ENCODE assay signal across 28 cellular contexts in genomic region chr6:8187209-8187608, GRCh38.
"Had no signal": no experiment of that assay in that cellular context is flagged by ENCODE, and none has a peak within 500 bp of the region (broad histone marks: within the 10 kb centered on the region; RNA-seq: fewer than 3 reads in every experiment).

No MANE protein-coding gene starts in this region.

- H3K27me3 ChIP-seq: neural progenitor cell, ovary, testis, tibial artery, transverse colon, upper lobe of right lung, uterus had no signal

- H3K79me2 ChIP-seq: parathyroid adenoma had no signal

- H3K36me3 ChIP-seq: neural progenitor cell, ovary, spleen, suprapubic skin, tibial artery, transverse colon, upper lobe of right lung, uterus had no signal

- DNase-seq: natural killer cell; occipital lobe; ovary; posterior cingulate gyrus; psoas muscle; right cardiac atrium; spleen; stimulated activated CD4-positive, alpha-beta T cell treated with anti-CD3 and anti-CD28 coated beads, Interleukin-12 subunit alpha, Interleukin-12 subunit beta, amount 100 ng/mL, for 4 hours; stimulated activated CD4-positive, alpha-beta T cell treated with anti-CD3 and anti-CD28 coated beads, Interleukin-1b, Interleukin-23, amount 100 ng/mL, for 48 hours; stimulated activated CD4-positive, alpha-beta T cell treated with anti-CD3 and anti-CD28 coated beads, Interleukin-4, amount 100 ng/mL, for 1 hour; stimulated activated CD4-positive, alpha-beta T cell treated with anti-CD3 and anti-CD28 coated beads, Interleukin-4, amount 100 ng/mL, for 4 hours; stimulated activated CD8-positive, alpha-beta memory T cell treated with anti-CD3 and anti-CD28 coated beads, Interleukin-4, amount 100 ng/mL, for 48 hours; stimulated activated naive CD4-positive, alpha-beta T cell; stimulated activated naive CD8-positive, alpha-beta T cell treated with anti-CD3 and anti-CD28 coated beads, Interleukin-15, amount 100 ng/mL, for 72 hours; stimulated activated naive CD8-positive, alpha-beta T cell treated with anti-CD3 and anti-CD28 coated beads, Interleukin-15, Interleukin-2, amounts not matched to agents 100 U/mL and 50 U/mL, for 24 hours; substantia nigra; testis; tibial artery; transverse colon; upper lobe of right lung; uterus had no signal

- H3K4me1 ChIP-seq: psoas muscle, suprapubic skin, testis, transverse colon, upper lobe of right lung, uterus had no signal

- H3K4me2 ChIP-seq: neural progenitor cell, smooth muscle cell had no signal

- ATAC-seq: natural killer cell; psoas muscle; right cardiac atrium; sciatic nerve; stimulated activated memory B cell treated with anti-CD40 and anti-IgM and Interleukin-4, amounts not matched to agents 10 μg/mL and 1 μg/mL and 100 μg/mL, for 72 hours; stimulated activated naive CD8-positive, alpha-beta T cell treated with anti-CD3 and anti-CD28 coated beads, Interleukin-15, amount 100 ng/mL, for 72 hours; stimulated activated naive CD8-positive, alpha-beta T cell treated with anti-CD3 and anti-CD28 coated beads, Interleukin-15, Interleukin-2, amounts not matched to agents 100 U/mL and 50 U/mL, for 24 hours; upper lobe of right lung had no signal

- H3K9ac ChIP-seq: neural progenitor cell, parathyroid adenoma had no signal

- H3K27ac ChIP-seq: neural progenitor cell, ovary, parathyroid adenoma, psoas muscle, skin epidermis, spleen, suprapubic skin, testis, tibial artery, transverse colon, upper lobe of right lung, uterus had no signal

- H2AFZ ChIP-seq: neural progenitor cell, parathyroid adenoma had no signal

- H3K9me3 ChIP-seq: ovary, psoas muscle, spleen, suprapubic skin, testis, tibial artery, transverse colon, upper lobe of right lung, uterus had no signal

- H3K4me3 ChIP-seq: neural progenitor cell, ovary, psoas muscle, skin epidermis, smooth muscle cell, spleen, suprapubic skin, testis, tibial artery, transverse colon, upper lobe of right lung, uterus had no signal
